Comparison of ENCODE assay signal across 16 cellular contexts in genomic region chr12:76711241-76711640, GRCh38. TPM values are rescaled to one million over a fixed set of nuclear protein-coding genes. Genes with fewer than 3 reads are reported as not detected.
DNase-seq lines count a peak whose midpoint lies in the region; ATAC-seq and TF ChIP-seq lines count a peak whose summit lies in the region.
"Had no signal": no experiment of that assay in that cellular context is flagged by ENCODE, and none has a peak within 500 bp of the region (broad histone marks: within the 10 kb centered on the region; RNA-seq: fewer than 3 reads in every experiment).

No MANE protein-coding gene starts in this region.

- ATAC-seq in HG03439 (IDR thresholded peaks at IDR 0.05; ENCODE audit: unreplicated experiment) (no peak), HG02642 (IDR thresholded peaks at IDR 0.05; ENCODE audit: poor library complexity, unreplicated experiment) (no peak), HG02798 (IDR thresholded peaks at IDR 0.05; ENCODE audit: poor library complexity, unreplicated experiment) (no peak)
- ATAC-seq: GM23338 had no signal

- POLR2A ChIA-PET in HEK293 (lab: Yijun Ruan, JAX), result no interaction called here

- in situ Hi-C loops in ACHN (cut with HindIII; ENCODE audit: low pct_ligation_motif_present, low pct_unique_long_range_greater_than_20kb, low sequenced_read_pairs), result no loop called here

- H3K4me3 ChIP-seq in HEK293 (ENCODE audit: low read depth, low read length) (no peak overlapping the region), adipocyte (ENCODE audit: low read length) (no peak overlapping the region), osteoblast (ENCODE audit: insufficient read depth, low read length) (no peak overlapping the region), spleen (no peak overlapping the region)
- H3K4me3 ChIP-seq: GM23338 had no signal

- H3K9ac ChIP-seq in adipocyte (ENCODE audit: low read length), result no peak overlapping the region

- H3K4me1 ChIP-seq in HEK293 (ENCODE audit: control insufficient read depth, insufficient read depth, low read length) (no peaks in the 10 kb centered on the region), adipocyte (ENCODE audit: control insufficient read depth, insufficient read depth, low read length) (peaks cover 7% of the 10 kb centered on the region), osteoblast (ENCODE audit: insufficient read depth, low read length) (peaks cover 11% of the 10 kb centered on the region), spleen (no peaks in the 10 kb centered on the region)

- WGBS in spleen, 5 donors, result 73 to 85% (median 82%) methylated on average over 3 of the region's 3 CpGs

- no peaks in the 10 kb centered on the region for H3K27me3 ChIP-seq in adipocyte (replicated peaks; ENCODE audit: control insufficient read depth, insufficient read depth, low read length)
- no peaks in the 10 kb centered on the region for H3K27me3 ChIP-seq in osteoblast (ENCODE audit: insufficient read depth, low read length)
- no peaks in the 10 kb centered on the region for H3K27me3 ChIP-seq in spleen (replicated peaks in 1 of 7)

- H3K9me3 ChIP-seq in HEK293 (ENCODE audit: control insufficient read depth, insufficient read depth, low read depth, low read length) (no peaks in the 10 kb centered on the region), adipocyte (ENCODE audit: control insufficient read depth, low read length) (no peaks in the 10 kb centered on the region), osteoblast (ENCODE audit: low read depth, low read length) (no peaks in the 10 kb centered on the region), spleen (no peaks in the 10 kb centered on the region)

- DNase-seq in ACHN, result peak; percentile 70
- peak; percentile 35 for DNase-seq in adipocyte (ENCODE audit: low read depth)
- DNase-seq in osteoblast (ENCODE audit: insufficient read length, low spot score, missing footprints), result no peak
- DNase-seq in spleen, result no peak
- DNase-seq: DMS79, HCEC 1CT, MM.1S, NCI-H1048, NCI-H1417 treated with DMSO at 0.1 percent for 48 hours, NCI-H187, NCI-H2107 had no signal

- intact Hi-C loops in spleen (cut with DNase I; ENCODE audit: low total_unique reads), result no loop called here

- peak overlapping the region; percentile 29 for H3K4me2 ChIP-seq in osteoblast (ENCODE audit: insufficient read depth, low read length)
- H3K4me2 ChIP-seq: GM23338 had no signal

- H3K27ac ChIP-seq in HEK293 (ENCODE audit: extremely low read depth, low read depth, low read length) (no peak overlapping the region), osteoblast (ENCODE audit: low read depth, low read length) (no peak overlapping the region), spleen (no peak overlapping the region)

- no peaks in the 10 kb centered on the region for H3K79me2 ChIP-seq in osteoblast (ENCODE audit: insufficient read depth, low read length)

- H3K36me3 ChIP-seq in HEK293 (ENCODE audit: control insufficient read depth in 2 of 2, insufficient read depth in 1 of 2, low read length in 2 of 2) (no peaks in the 10 kb centered on the region), adipocyte (ENCODE audit: control insufficient read depth, insufficient read depth, low read length, severe bottlenecking) (no peaks in the 10 kb centered on the region), osteoblast (ENCODE audit: insufficient read depth, low read length) (no peaks in the 10 kb centered on the region), spleen (no peaks in the 10 kb centered on the region)

- no peaks in the 10 kb centered on the region for H4K20me1 ChIP-seq in osteoblast (ENCODE audit: insufficient read depth, low read length)

- CTCF ChIA-PET in HEK293 (lab: Yijun Ruan, JAX), result interaction anchor here (0.8 kb wide), 1 partner anchor 80 kb away, joined by 3 read pairs; no protein-coding TSS in a partner anchor

- TF ChIP-seq POLR2A in spleen (IDR thresholded peaks at IDR 0.05), result no peak

- TF ChIP-seq CTCF in HEK293 (tag by site-specific recombination; IDR thresholded peaks at IDR 0.05) (no peak), osteoblast (IDR thresholded peaks at IDR 0.05; ENCODE audit: extremely low read depth, low read depth, low read length) (no peak), spleen (IDR thresholded peaks at IDR 0.05 in 8 of 11, conservative IDR thresholded peaks at IDR 0.05 in 3 of 11) (no peak)

- H2AFZ ChIP-seq in osteoblast (ENCODE audit: low read length), result no peak overlapping the region
- H2AFZ ChIP-seq: GM23338 had no signal

TF ChIP-seq in HEK293, 187 proteins besides CTCF, POLR2A, EP300 and RAD21:
- TF ChIP-seq ZBTB1 (tag by site-specific recombination; IDR thresholded peaks at IDR 0.05) (no peak), GLIS1 (tag by site-specific recombination; IDR thresholded peaks at IDR 0.05) (0 out of 2 replicates have a peak, but pooled peaks have one; percentile 13)

RNA-seq across cellular contexts. Expression of gene ZDHHC17, which starts 52.7 kb away (rescaled TPM):
- total RNA-seq in osteoblast (42.0 and 50.4 TPM in 2 replicates), spleen (10 to 100 TPM; 37.9 to 69.4 (median 49.7) TPM)
- polyA plus RNA-seq in spleen, result 10 to 100 TPM; 10.1 to 13.4 (median 12.5) TPM

Comparison
In these comparisons a context has a peak if more than half of its experiments do, and no peak if none do; other contexts are left out.
1. DNase-seq: peak in ACHN (single experiment) and adipocyte (single experiment); none in osteoblast (single experiment) and spleen (single experiment).